In the genomic region with DNA sequence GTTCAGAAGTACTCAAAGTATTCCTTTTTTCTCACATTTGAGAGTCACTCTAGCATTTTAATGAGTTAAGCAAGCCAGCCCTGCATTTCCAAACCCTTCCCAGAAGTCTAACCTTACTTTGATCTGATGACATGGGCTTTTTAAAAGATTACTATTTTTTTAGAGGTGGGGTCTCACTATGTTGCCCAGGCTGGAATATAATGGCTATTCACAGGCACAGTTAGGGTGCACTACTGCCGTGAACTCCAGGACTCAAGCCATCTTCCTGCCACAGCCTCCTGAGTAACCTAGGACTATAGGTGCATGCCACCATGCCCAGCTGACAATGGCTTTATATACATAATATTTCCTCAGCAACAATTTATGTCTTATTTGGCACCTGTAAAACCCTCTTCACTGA, we compare ENCODE assay signal across 29 cellular contexts.
"Had no signal": no experiment of that assay in that cellular context is flagged by ENCODE, and none has a peak within 500 bp of the region (broad histone marks: within the 10 kb centered on the region; RNA-seq: fewer than 3 reads in every experiment).

No MANE protein-coding gene starts in this region.

- ATAC-seq: activated CD4-positive, alpha-beta T cell treated with anti-CD3 and anti-CD28 coated beads for 36 hours; activated naive CD4-positive, alpha-beta T cell treated with anti-CD3 and anti-CD28 coated beads, Interleukin-2, amount 50 U/mL, for 72 hours; esophagus mucosa had no signal

- H3K36me3 Mint-ChIP-seq: activated naive CD4-positive, alpha-beta T cell treated with anti-CD3 and anti-CD28 coated beads, Interleukin-2, amount 50 U/mL, for 72 hours had no signal

- DNase-seq: activated CD4-positive, alpha-beta memory T cell treated with anti-CD3 and anti-CD28 coated beads for 36 hours; activated CD4-positive, alpha-beta T cell treated with anti-CD3 and anti-CD28 coated beads for 36 hours; activated CD4-positive, alpha-beta T cell treated with anti-CD3 and anti-CD28 coated beads, Interleukin-2, amount 10 ng/mL, durations not matched to agents 24 days and 14 days; activated CD4-positive, CD25-positive, alpha-beta regulatory T cell; activated CD4-positive, CD25-positive, alpha-beta regulatory T cell treated with anti-CD3 and anti-CD28 coated beads, Interleukin-2, amount 50 U/mL, for 72 hours; activated CD8-positive, alpha-beta memory T cell treated with anti-CD3 and anti-CD28 coated beads for 24 hours; activated gamma-delta T cell; activated naive CD4-positive, alpha-beta T cell; activated naive CD4-positive, alpha-beta T cell treated with anti-CD3 and anti-CD28 coated beads, Interleukin-2, amount 10 ng/mL, durations not matched to agents 7 days and 5 days; activated naive CD8-positive, alpha-beta T cell treated with anti-CD3 and anti-CD28 coated beads, Interleukin-2, amount 10 ng/mL, durations not matched to agents 7 days and 5 days; activated T-cell treated with anti-CD3 and anti-CD28 coated beads, Interleukin-2, amount 50 U/mL, for 48 hours; central memory CD4-positive, alpha-beta T cell; cerebellar nuclear complex; dorsolateral prefrontal cortex; effector memory CD4-positive, alpha-beta T cell; endodermal cell; foreskin fibroblast; head of caudate nucleus; SW 1271; T-helper 1 cell had no signal

- H3K27ac Mint-ChIP-seq: activated CD4-positive, alpha-beta memory T cell treated with anti-CD3 and anti-CD28 coated beads for 36 hours; activated CD4-positive, alpha-beta T cell treated with anti-CD3 and anti-CD28 coated beads for 36 hours; activated CD4-positive, alpha-beta T cell treated with anti-CD3 and anti-CD28 coated beads, Interleukin-2, amount 10 ng/mL, durations not matched to agents 24 days and 14 days; activated naive CD4-positive, alpha-beta T cell treated with anti-CD3 and anti-CD28 coated beads, Interleukin-2, amount 10 ng/mL, durations not matched to agents 7 days and 5 days; activated naive CD8-positive, alpha-beta T cell treated with anti-CD3 and anti-CD28 coated beads, Interleukin-2, amount 10 ng/mL, durations not matched to agents 7 days and 5 days; brain; dendritic cell treated with granulocyte-macrophage colony-stimulating factor and Interleukin-4, amounts not matched to agents 40 ng/mL and 50 ng/mL, for 4 days; endodermal cell had no signal

- H3K4me3 Mint-ChIP-seq: activated CD4-positive, alpha-beta memory T cell treated with anti-CD3 and anti-CD28 coated beads for 36 hours; activated CD4-positive, alpha-beta T cell treated with anti-CD3 and anti-CD28 coated beads for 36 hours; activated CD4-positive, alpha-beta T cell treated with anti-CD3 and anti-CD28 coated beads, Interleukin-2, amount 10 ng/mL, durations not matched to agents 24 days and 14 days; activated naive CD4-positive, alpha-beta T cell treated with anti-CD3 and anti-CD28 coated beads, Interleukin-2, amount 10 ng/mL, durations not matched to agents 7 days and 5 days; activated naive CD8-positive, alpha-beta T cell treated with anti-CD3 and anti-CD28 coated beads, Interleukin-2, amount 10 ng/mL, durations not matched to agents 7 days and 5 days; brain; dendritic cell treated with granulocyte-macrophage colony-stimulating factor and Interleukin-4, amounts not matched to agents 40 ng/mL and 50 ng/mL, for 4 days; endodermal cell had no signal

- H3K9me3 ChIP-seq: ascending aorta, breast epithelium had no signal

- FAIRE-seq: frontal cortex had no signal

- H3K27ac ChIP-seq: breast epithelium, cardiac muscle cell, coronary artery, dorsolateral prefrontal cortex had no signal

- H3K4me1 Mint-ChIP-seq: activated CD4-positive, alpha-beta T cell treated with anti-CD3 and anti-CD28 coated beads for 36 hours; activated CD4-positive, alpha-beta T cell treated with anti-CD3 and anti-CD28 coated beads, Interleukin-2, amount 10 ng/mL, durations not matched to agents 24 days and 14 days; activated naive CD4-positive, alpha-beta T cell treated with anti-CD3 and anti-CD28 coated beads, Interleukin-2, amount 10 ng/mL, durations not matched to agents 7 days and 5 days; activated naive CD8-positive, alpha-beta T cell treated with anti-CD3 and anti-CD28 coated beads, Interleukin-2, amount 10 ng/mL, durations not matched to agents 7 days and 5 days; endodermal cell had no signal

- H3K27me3 ChIP-seq: ascending aorta, breast epithelium, cardiac muscle cell, dorsolateral prefrontal cortex had no signal

- H3K4me1 ChIP-seq: ascending aorta, breast epithelium had no signal

- H3K36me3 ChIP-seq: breast epithelium had no signal

- H3K4me3 ChIP-seq: ascending aorta, breast epithelium, cardiac muscle cell, coronary artery, dorsolateral prefrontal cortex had no signal

- H3K27me3 Mint-ChIP-seq: activated CD4-positive, alpha-beta memory T cell treated with anti-CD3 and anti-CD28 coated beads for 36 hours; activated CD4-positive, alpha-beta T cell treated with anti-CD3 and anti-CD28 coated beads for 36 hours; activated CD4-positive, alpha-beta T cell treated with anti-CD3 and anti-CD28 coated beads, Interleukin-2, amount 10 ng/mL, durations not matched to agents 24 days and 14 days; activated naive CD4-positive, alpha-beta T cell treated with anti-CD3 and anti-CD28 coated beads, Interleukin-2, amount 10 ng/mL, durations not matched to agents 7 days and 5 days; activated naive CD8-positive, alpha-beta T cell treated with anti-CD3 and anti-CD28 coated beads, Interleukin-2, amount 10 ng/mL, durations not matched to agents 7 days and 5 days; brain; dendritic cell treated with granulocyte-macrophage colony-stimulating factor and Interleukin-4, amounts not matched to agents 40 ng/mL and 50 ng/mL, for 4 days had no signal
